Comparison of ENCODE assay signal across 24 cellular contexts in the genomic region with DNA sequence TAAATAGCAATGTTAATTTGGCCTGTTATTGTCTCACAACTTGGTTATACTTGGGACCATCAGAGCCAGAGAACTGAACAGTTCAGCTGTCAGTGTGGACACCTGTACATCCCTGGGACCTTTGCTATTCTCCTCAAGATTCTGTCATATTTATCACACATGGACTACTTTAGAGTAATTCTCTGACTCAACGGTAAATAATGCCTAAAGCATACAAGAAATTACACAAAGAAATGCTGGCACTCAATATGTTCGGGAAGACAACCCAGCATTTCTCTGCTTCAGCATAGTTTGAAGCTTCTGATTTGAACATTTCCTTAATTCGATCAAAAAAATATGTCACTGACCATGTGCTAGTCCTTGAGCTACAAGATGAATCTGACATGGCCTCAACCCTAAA. TPM values are rescaled to one million over a fixed set of nuclear protein-coding genes. Genes with fewer than 3 reads are reported as not detected.
A peak's percentile ranks its signal among the peaks of the same experiment; 100 is the strongest.
DNase-seq lines count a peak whose midpoint lies in the region; ATAC-seq, FAIRE-seq and TF ChIP-seq lines count a peak whose summit lies in the region.
"Had no signal": no experiment of that assay in that cellular context is flagged by ENCODE, and none has a peak within 500 bp of the region (broad histone marks: within the 10 kb centered on the region; RNA-seq: fewer than 3 reads in every experiment).

No MANE protein-coding gene starts in this region.

- H3K27ac ChIP-seq in RWPE2 (ENCODE audit: poor library complexity, severe bottlenecking) (no peak overlapping the region), endothelial cell of umbilical vein (ENCODE audit: insufficient read depth, low read depth, low read length) (no peak overlapping the region), trophoblast cell (ENCODE audit: low read depth, low read length) (no peak overlapping the region)
- H3K27ac ChIP-seq: A549, SJSA1 had no signal

- no peak overlapping the region for H3K4ac ChIP-seq in trophoblast cell (ENCODE audit: low read depth, low read length)

- H2AK5ac ChIP-seq in trophoblast cell (ENCODE audit: low read length): no peak overlapping the region

- H3K4me1 ChIP-seq in RWPE2 (ENCODE audit: insufficient read depth, poor library complexity, severe bottlenecking) (no peaks in the 10 kb centered on the region), endothelial cell of umbilical vein (ENCODE audit: control insufficient read depth, extremely low read depth, insufficient read depth, low read length) (peaks cover 20% of the 10 kb centered on the region), trophoblast cell (ENCODE audit: control insufficient read depth in 1 of 2, insufficient read depth in 2 of 2, low read length in 2 of 2) (peaks cover 1 to 2% of the 10 kb centered on the region in 2 experiments)
- H3K4me1 ChIP-seq: A549, BE2C had no signal

- H3K79me2 ChIP-seq in endothelial cell of umbilical vein (ENCODE audit: control insufficient read depth, insufficient read depth, low read length) (no peaks in the 10 kb centered on the region), trophoblast cell (ENCODE audit: control insufficient read depth, insufficient read depth, low read length, poor library complexity) (no peaks in the 10 kb centered on the region)

- POLR2A ChIA-PET in endothelial cell of umbilical vein (lab: Charles Lee): no interaction called here

- CTCF ChIA-PET in endothelial cell of umbilical vein (lab: Charles Lee): interaction anchor here (0.8 to 1.6 kb wide), 5 partner anchors 13 to 75 kb away, joined by 3 to 6 read pairs (median 4); no protein-coding TSS in a partner anchor

- no peaks in the 10 kb centered on the region for H3K36me3 ChIP-seq in RWPE2 (ENCODE audit: low read depth)
- no peaks in the 10 kb centered on the region for H3K36me3 ChIP-seq in endothelial cell of umbilical vein (ENCODE audit: control insufficient read depth in 2 of 2, extremely low read depth in 1 of 2, insufficient read depth in 2 of 2, low read length in 2 of 2)
- no peaks in the 10 kb centered on the region for H3K36me3 ChIP-seq in trophoblast cell (ENCODE audit: control insufficient read depth in 1 of 2, insufficient read depth in 2 of 2, low read length in 2 of 2)
- H3K36me3 ChIP-seq: BE2C, SJSA1 had no signal

- H4K91ac ChIP-seq in trophoblast cell (ENCODE audit: low read depth, low read length): no peak overlapping the region

- no peak for TF ChIP-seq POLR2A in endothelial cell of umbilical vein (IDR thresholded peaks at IDR 0.05; ENCODE audit: low read depth, low read length)

- H3K9ac ChIP-seq in endothelial cell of umbilical vein (replicated peaks; ENCODE audit: extremely low read depth, insufficient read depth, low read length) (no peak overlapping the region), trophoblast cell (ENCODE audit: low read length) (no peak overlapping the region)

- no peak overlapping the region for H3K14ac ChIP-seq in trophoblast cell (ENCODE audit: low read length)

- no peaks in the 10 kb centered on the region for H3K79me1 ChIP-seq in trophoblast cell (ENCODE audit: low read length)

- no peaks in the 10 kb centered on the region for H3K27me3 ChIP-seq in RWPE2 (ENCODE audit: insufficient read depth, poor library complexity, severe bottlenecking)
- H3K27me3 ChIP-seq in endothelial cell of umbilical vein (ENCODE audit: control insufficient read depth in 2 of 2, insufficient read depth in 2 of 2, low read length in 2 of 2): no peaks in the 10 kb centered on the region
- H3K27me3 ChIP-seq in trophoblast cell (ENCODE audit: insufficient read depth, low read length): no peaks in the 10 kb centered on the region
- H3K27me3 ChIP-seq: BE2C, SJSA1 had no signal

- no peak overlapping the region for H3K23ac ChIP-seq in trophoblast cell (ENCODE audit: low read length)

- no peak overlapping the region for H3K18ac ChIP-seq in trophoblast cell (ENCODE audit: low read length)

- BruUV-seq in endothelial cell of umbilical vein (replicated peaks; lab: Mats Ljungman, UMichigan): no TSS peak

- DNase-seq in ELR (ENCODE audit: low read depth): peak; percentile 62
- DNase-seq in RWPE2 (ENCODE audit: low spot score): no peak
- no peak for DNase-seq in endothelial cell of umbilical vein (ENCODE audit: low read depth, low spot score)
- DNase-seq in trophoblast cell: peak; percentile 5 to 72
- no peak for DNase-seq in dermis blood vessel endothelial cell
- DNase-seq in activated effector memory CD4-positive, alpha-beta T cell treated with Interleukin-2 at 50 U/mL for 16 hours: no peak
- DNase-seq: BE2C; CD8-positive, alpha-beta memory T cell; Karpas-422; NCI-H1092 treated with DMSO at 0.1 percent for 48 hours; NCI-H1436; NCI-H187 treated with DMSO at 0.1 percent for 48 hours; NCI-H446; NCI-H524 treated with DMSO at 0.1 percent for 48 hours; NCI-H774; T-helper 1 cell had no signal

- no CpG with 5 or more reads among the region's 3 CpGs for WGBS in trophoblast cell (ENCODE audit: extremely low coverage, insufficient coverage, insufficient read length)

- no peak overlapping the region for H2BK120ac ChIP-seq in trophoblast cell (ENCODE audit: insufficient read depth, low read length, poor library complexity)

- H3K4me2 ChIP-seq in endothelial cell of umbilical vein (ENCODE audit: insufficient read depth, low read length): no peak overlapping the region
- no peak overlapping the region for H3K4me2 ChIP-seq in trophoblast cell (ENCODE audit: low read length)
- H3K4me2 ChIP-seq: A549 had no signal

- no peak overlapping the region for H2BK12ac ChIP-seq in trophoblast cell (ENCODE audit: low read length)

- H4K8ac ChIP-seq in trophoblast cell (ENCODE audit: low read depth, low read length): no peak overlapping the region

- TF ChIP-seq CTCF in RWPE2 (IDR thresholded peaks at IDR 0.05; ENCODE audit: poor library complexity, severe bottlenecking): no peak
- TF ChIP-seq CTCF in endothelial cell of umbilical vein (IDR thresholded peaks at IDR 0.05; ENCODE audit: extremely low read depth in 1 of 2, insufficient read depth in 1 of 2, low read depth in 1 of 2, low read length in 2 of 2): no peak

- no peak overlapping the region for H2BK5ac ChIP-seq in trophoblast cell (ENCODE audit: low read depth, low read length, poor library complexity)

- ATAC-seq in RWPE2 (ENCODE audit: low read depth): peak; percentile 27; the same call in 1 of the 3 replicates
- ATAC-seq in GM21360 (IDR thresholded peaks at IDR 0.05; ENCODE audit: unreplicated experiment): no peak
- ATAC-seq: A549, GM12878, Right ventricle myocardium inferior had no signal

- H4K12ac ChIP-seq in trophoblast cell (ENCODE audit: low read depth, low read length): no peak overlapping the region

- intact Hi-C loops in endothelial cell of umbilical vein (cut with micrococcal nuclease): no loop called here

- H3K9me1 ChIP-seq in endothelial cell of umbilical vein (replicated peaks; ENCODE audit: control insufficient read depth, extremely low read depth, insufficient read depth, low read length): no peaks in the 10 kb centered on the region

- H2AFZ ChIP-seq in endothelial cell of umbilical vein (ENCODE audit: low read depth, low read length) (peak overlapping the region; percentile 54), trophoblast cell (ENCODE audit: insufficient read depth, low read length, poor library complexity) (no peak overlapping the region)

- H4K20me1 ChIP-seq in endothelial cell of umbilical vein (replicated peaks; ENCODE audit: control insufficient read depth, extremely low read depth, insufficient read depth, low read length): no peaks in the 10 kb centered on the region

- H3K9me3 ChIP-seq in RWPE2 (ENCODE audit: severe bottlenecking) (no peaks in the 10 kb centered on the region), endothelial cell of umbilical vein (replicated peaks; ENCODE audit: control insufficient read depth, insufficient read depth, low read length) (no peaks in the 10 kb centered on the region), trophoblast cell (ENCODE audit: insufficient read depth, low read depth, low read length) (no peaks in the 10 kb centered on the region)
- H3K9me3 ChIP-seq: A549, BE2C, SJSA1 had no signal

- no peak overlapping the region for H3K4me3 ChIP-seq in RWPE2 (ENCODE audit: severe bottlenecking)
- no peak overlapping the region for H3K4me3 ChIP-seq in endothelial cell of umbilical vein (replicated peaks in 1 of 3; ENCODE audit: insufficient read depth in 1 of 3, low read depth in 1 of 3, low read length in 3 of 3)
- no peak overlapping the region for H3K4me3 ChIP-seq in trophoblast cell (ENCODE audit: low read depth, low read length)
- H3K4me3 ChIP-seq: A549, GM12878, SJSA1 had no signal

- no peak for FAIRE-seq in endothelial cell of umbilical vein (lab: Jason Lieb, UNC)
- FAIRE-seq: A549, G401.6, GM12878 had no signal

- dilution Hi-C loops in endothelial cell of umbilical vein (cut with MboI; ENCODE audit: extremely low pct_ligation_motif_present, low sequenced_read_pairs): no loop called here

TF ChIP-seq in endothelial cell of umbilical vein, 7 proteins besides CTCF, POLR2A, EP300 and RAD21:
- TF ChIP-seq EZH2 (IDR thresholded peaks at IDR 0.05; ENCODE audit: borderline replicate concordance, low read depth, low read length, severe bottlenecking) (no peak), JUN (IDR thresholded peaks at IDR 0.05; ENCODE audit: borderline replicate concordance, insufficient read depth, insufficient read length, low read depth) (no peak), MYC (IDR thresholded peaks at IDR 0.05; ENCODE audit: low read depth, low read length) (no peak), FOS (IDR thresholded peaks at IDR 0.05; ENCODE audit: borderline replicate concordance, insufficient read depth, low read length) (no peak), POLR2AphosphoS5 (IDR thresholded peaks at IDR 0.05; ENCODE audit: insufficient read depth, low read depth, low read length) (no peak), GATA2 (IDR thresholded peaks at IDR 0.05; ENCODE audit: insufficient read depth, insufficient read length, low read depth, low read length) (no peak)
- TF ChIP-seq, protein P1, sequence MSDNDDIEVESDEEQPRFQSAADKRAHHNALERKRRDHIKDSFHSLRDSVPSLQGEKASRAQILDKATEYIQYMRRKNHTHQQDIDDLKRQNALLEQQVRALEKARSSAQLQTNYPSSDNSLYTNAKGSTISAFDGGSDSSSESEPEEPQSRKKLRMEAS (IDR thresholded peaks at IDR 0.05; ENCODE audit: insufficient read depth, insufficient read length): no peak

RNA-seq across cellular contexts. Expression of a gene that starts 34.6 kb away (rescaled TPM):
- total RNA-seq in endothelial cell of umbilical vein: not detected in 2 replicates
- polyA plus RNA-seq in endothelial cell of umbilical vein: not detected in 2 replicates
- not detected in 2 replicates for polyA plus RNA-seq in endothelial cell of umbilical vein (2011; cell fraction: cytosol; rRNA removed)
- not detected in 2 replicates for polyA plus RNA-seq in endothelial cell of umbilical vein (2011; cell fraction: nucleus; rRNA removed)
- not detected in 2 replicates for polyA plus RNA-seq in endothelial cell of umbilical vein (2012)
- polyA minus RNA-seq in endothelial cell of umbilical vein: not detected in 2 replicates
- not detected for polyA minus RNA-seq in endothelial cell of umbilical vein (2011; cell fraction: cytosol; rRNA and poly(A)+ RNA removed)
- polyA minus RNA-seq in endothelial cell of umbilical vein (2011; cell fraction: nucleus; rRNA and poly(A)+ RNA removed): not detected in 2 replicates
- 0.03 TPM in 1 of 2 replicates, not detected in the other for polyA plus RNA-seq in trophoblast cell (2013)
- not detected in 2 replicates for total RNA-seq in dermis blood vessel endothelial cell
- total RNA-seq: CD8-positive, alpha-beta memory T cell; GM12878; HT-29; Right ventricle myocardium inferior; SJSA1 had no signal
- polyA plus RNA-seq: A549; CD14-positive monocyte; CD8-positive, alpha-beta memory T cell had no signal

Comparison
In these comparisons a context has a peak if more than half of its experiments do, and no peak if none do; other contexts are left out.
1. DNase-seq: peak in ELR (single experiment) and trophoblast cell (2 of 2); none in RWPE2 (single experiment), endothelial cell of umbilical vein (single experiment), dermis blood vessel endothelial cell (single experiment) and activated effector memory CD4-positive, alpha-beta T cell treated with Interleukin-2 at 50 U/mL for 16 hours (single experiment).